Comparison of ENCODE assay signal across 22 cellular contexts in the genomic region with DNA sequence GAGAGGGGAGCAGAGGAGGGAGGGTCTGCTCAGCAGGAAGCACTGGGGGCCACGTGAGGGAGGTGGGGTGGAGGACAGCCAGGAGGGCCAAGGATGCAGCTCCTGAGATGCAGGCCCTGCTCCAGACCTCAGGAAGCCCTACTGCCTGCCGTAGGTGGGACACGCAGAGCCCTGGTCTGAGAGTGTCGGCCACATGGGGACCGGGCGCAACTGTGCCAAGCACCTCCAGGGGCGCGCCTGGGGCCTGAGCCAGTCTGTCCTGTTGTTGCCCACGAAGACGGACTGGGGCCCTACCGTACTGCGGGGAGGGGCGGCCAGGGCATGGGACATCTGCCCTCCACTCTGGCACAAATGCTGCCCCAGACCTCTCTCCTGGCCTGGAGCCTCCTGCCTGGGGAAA. TPM values are rescaled to one million over a fixed set of nuclear protein-coding genes. Genes with fewer than 3 reads are reported as not detected.
DNase-seq lines count a peak whose midpoint lies in the region; ATAC-seq and TF ChIP-seq lines count a peak whose summit lies in the region.
"Had no signal": no experiment of that assay in that cellular context is flagged by ENCODE, and none has a peak within 500 bp of the region (broad histone marks: within the 10 kb centered on the region; RNA-seq: fewer than 3 reads in every experiment).

No MANE protein-coding gene starts in this region.

- H3K4me1 Mint-ChIP-seq in T-helper 2 cell treated with Interferon-gamma antibody and Interleukin-4, amounts not matched to agents 5 μg/mL and 100 μg/mL, for 36 hours (ENCODE audit: low read depth): no peaks in the 10 kb centered on the region
- peaks cover 7% of the 10 kb centered on the region for H3K4me1 Mint-ChIP-seq in GM23338
- H3K4me1 Mint-ChIP-seq: B cell; CD4-positive, CD25-positive, alpha-beta regulatory T cell had no signal

- H3K4me1 ChIP-seq in GM23338 (ENCODE audit: insufficient read depth) (no peaks in the 10 kb centered on the region), neuronal stem cell (ENCODE audit: control insufficient read depth in 2 of 2, insufficient read depth in 1 of 2, low read depth in 1 of 2, low read length in 2 of 2) (peaks cover 4 to 5% of the 10 kb centered on the region in 2 donors), mucosa of descending colon (ENCODE audit: low read depth) (no peaks in the 10 kb centered on the region)
- H3K4me1 ChIP-seq: BLaER1, Caco-2 had no signal

- WGBS in neuronal stem cell (ENCODE audit: extremely low coverage in 2 of 2, insufficient read length in 2 of 2, insufficient replicate concordance in 1 of 2), 2 donors: no CpG with 5 or more reads among the region's 13 CpGs

- H3K27me3 ChIP-seq in GM23338 (ENCODE audit: insufficient read depth): no peaks in the 10 kb centered on the region
- peaks cover 0 to 43% (median 0%) of the 10 kb centered on the region in 3 experiments for H3K27me3 ChIP-seq in neuronal stem cell (ENCODE audit: control insufficient read depth in 3 of 3, insufficient read depth in 3 of 3, low read depth in 1 of 3, low read length in 3 of 3)
- H3K27me3 ChIP-seq: BLaER1 had no signal

- H3K9me3 ChIP-seq in neuronal stem cell (replicated peaks in 1 of 2; ENCODE audit: control insufficient read depth in 2 of 2, insufficient read depth in 1 of 2, low read depth in 1 of 2, low read length in 2 of 2): no peaks in the 10 kb centered on the region
- no peaks in the 10 kb centered on the region for H3K9me3 ChIP-seq in mucosa of descending colon
- H3K9me3 ChIP-seq: BLaER1, Caco-2 had no signal

- no peak for DNase-seq in T-helper 2 cell treated with Interferon-gamma antibody and Interleukin-4, amounts not matched to agents 5 μg/mL and 100 μg/mL, for 36 hours (ENCODE audit: low spot score)
- DNase-seq in T-helper 2 cell (no peak), GM23338 (ENCODE audit: low spot score) (no peak), RPMI8226 (peak; percentile 40), neuronal stem cell (ENCODE audit: low spot score) (no peak), DMS153 treated with DMSO at 0.1 percent for 48 hours (lab: John Stamatoyannopoulos, UW; ENCODE audit: unreplicated experiment) (no peak), mucosa of descending colon (no peak)
- DNase-seq: Caco-2; CD4-positive, CD25-positive, alpha-beta regulatory T cell; DMS153; DMS79; EL; GDM1; GM23248; H9; HFFc6 had no signal

- no peak overlapping the region for H3K4me3 Mint-ChIP-seq in T-helper 2 cell treated with Interferon-gamma antibody and Interleukin-4, amounts not matched to agents 5 μg/mL and 100 μg/mL, for 36 hours
- H3K4me3 Mint-ChIP-seq in GM23338: no peak overlapping the region
- H3K4me3 Mint-ChIP-seq: B cell; CD4-positive, CD25-positive, alpha-beta regulatory T cell; CD8-positive, alpha-beta T cell; H9; HFFc6 had no signal

- no peaks in the 10 kb centered on the region for H3K36me3 Mint-ChIP-seq in T-helper 2 cell treated with Interferon-gamma antibody and Interleukin-4, amounts not matched to agents 5 μg/mL and 100 μg/mL, for 36 hours (ENCODE audit: low read depth)
- H3K36me3 Mint-ChIP-seq in GM23338 (ENCODE audit: low read depth): no peaks in the 10 kb centered on the region
- H3K36me3 Mint-ChIP-seq: CD4-positive, CD25-positive, alpha-beta regulatory T cell; CD8-positive, alpha-beta T cell had no signal

- H3K4me2 ChIP-seq in GM23338 (no peak overlapping the region), neuronal stem cell (ENCODE audit: insufficient read depth, low read length, poor library complexity, severe bottlenecking) (no peak overlapping the region)
- H3K4me2 ChIP-seq: BLaER1 had no signal

- H3K4me3 ChIP-seq in GM23338 (no peak overlapping the region), neuronal stem cell (ENCODE audit: low read length in 2 of 2) (no peak overlapping the region), mucosa of descending colon (no peak overlapping the region)
- H3K4me3 ChIP-seq: BLaER1, GM23248 had no signal

- H2BK5ac ChIP-seq in neuronal stem cell (ENCODE audit: low read length): no peak overlapping the region

- peak overlapping the region; percentile 82 for H3K14ac ChIP-seq in neuronal stem cell (ENCODE audit: low read length)

- H3K9me2 ChIP-seq in GM23338 (ENCODE audit: insufficient read depth): no peaks in the 10 kb centered on the region

- TF ChIP-seq CTCF in GM23338 (conservative IDR thresholded peaks at IDR 0.05; ENCODE audit: low read depth in 2 of 2): 0 out of 4 replicates have a peak, but pooled peaks of 1 of the 2 experiments have one; percentile 5
- no peak for TF ChIP-seq CTCF in mucosa of descending colon (IDR thresholded peaks at IDR 0.05)

- H4K8ac ChIP-seq in neuronal stem cell (ENCODE audit: low read depth, low read length): peak overlapping the region; percentile 65

- peak overlapping the region; percentile 72 for H3K27ac Mint-ChIP-seq in T-helper 2 cell treated with Interferon-gamma antibody and Interleukin-4, amounts not matched to agents 5 μg/mL and 100 μg/mL, for 36 hours
- no peak overlapping the region for H3K27ac Mint-ChIP-seq in GM23338
- H3K27ac Mint-ChIP-seq: B cell; CD4-positive, CD25-positive, alpha-beta regulatory T cell; CD8-positive, alpha-beta T cell; H9; HFFc6 had no signal

- H3K27ac ChIP-seq in GM23338 (ENCODE audit: low read depth) (no peak overlapping the region), neuronal stem cell (replicated peaks; ENCODE audit: low read length) (no peak overlapping the region)
- H3K27ac ChIP-seq: 22Rv1, BLaER1, C4-2B, GM23248 had no signal

- H3K23ac ChIP-seq in neuronal stem cell (ENCODE audit: low read depth, low read length, poor library complexity): peak overlapping the region; percentile 85

- H2AK5ac ChIP-seq in neuronal stem cell (ENCODE audit: low read depth, low read length): peak overlapping the region; percentile 63

- no peak overlapping the region for H4K91ac ChIP-seq in neuronal stem cell (ENCODE audit: low read depth, low read length, poor library complexity)

- peak overlapping the region; percentile 37 for H2BK15ac ChIP-seq in neuronal stem cell (ENCODE audit: low read length)

- intact Hi-C loops in mucosa of descending colon (cut with DNase I, micrococcal nuclease): no loop called here

- H3K79me2 ChIP-seq in GM23338 (replicated peaks; ENCODE audit: insufficient read depth): no peaks in the 10 kb centered on the region

- H2AFZ ChIP-seq in GM23338 (no peak overlapping the region), neuronal stem cell (ENCODE audit: low read length) (no peak overlapping the region)
- H2AFZ ChIP-seq: GM23248 had no signal

- H3K4ac ChIP-seq in neuronal stem cell (ENCODE audit: low read length): peak overlapping the region; percentile 53

- H4K20me1 ChIP-seq in GM23338 (replicated peaks; ENCODE audit: insufficient read depth): no peaks in the 10 kb centered on the region
- H4K20me1 ChIP-seq: BLaER1 had no signal

- no peak overlapping the region for H2BK120ac ChIP-seq in neuronal stem cell (ENCODE audit: low read depth, low read length)

- no peaks in the 10 kb centered on the region for H3K27me3 Mint-ChIP-seq in T-helper 2 cell treated with Interferon-gamma antibody and Interleukin-4, amounts not matched to agents 5 μg/mL and 100 μg/mL, for 36 hours (ENCODE audit: low read depth)
- peaks cover 12% of the 10 kb centered on the region for H3K27me3 Mint-ChIP-seq in GM23338 (ENCODE audit: insufficient read depth, low read depth, poor library complexity)
- H3K27me3 Mint-ChIP-seq: B cell; CD4-positive, CD25-positive, alpha-beta regulatory T cell had no signal

- peak overlapping the region; percentile 73 for H2BK12ac ChIP-seq in neuronal stem cell (ENCODE audit: low read length)

- no peaks in the 10 kb centered on the region for H3K9me3 Mint-ChIP-seq in T-helper 2 cell treated with Interferon-gamma antibody and Interleukin-4, amounts not matched to agents 5 μg/mL and 100 μg/mL, for 36 hours
- H3K9me3 Mint-ChIP-seq in GM23338: no peaks in the 10 kb centered on the region
- H3K9me3 Mint-ChIP-seq: CD4-positive, CD25-positive, alpha-beta regulatory T cell; CD8-positive, alpha-beta T cell; H9; HFFc6 had no signal

- H3K79me1 ChIP-seq in neuronal stem cell (ENCODE audit: low read depth, low read length): peaks cover 2% of the 10 kb centered on the region

- H3K36me3 ChIP-seq in GM23338 (ENCODE audit: insufficient read depth): no peaks in the 10 kb centered on the region
- no peaks in the 10 kb centered on the region for H3K36me3 ChIP-seq in neuronal stem cell (replicated peaks in 1 of 2; ENCODE audit: control insufficient read depth in 2 of 2, insufficient read depth in 2 of 2, low read length in 2 of 2)
- no peaks in the 10 kb centered on the region for H3K36me3 ChIP-seq in mucosa of descending colon (ENCODE audit: low read depth)
- H3K36me3 ChIP-seq: BLaER1 had no signal

- peak overlapping the region; percentile 70 for H3K9ac ChIP-seq in neuronal stem cell (ENCODE audit: low read depth, low read length, poor library complexity)
- H3K9ac ChIP-seq: BLaER1, GM23248 had no signal

- H3F3A ChIP-seq in GM23338 (replicated peaks; ENCODE audit: low read depth): no peaks in the 10 kb centered on the region

- ATAC-seq in GM23338 (peak; percentile 9; the same call in 2 of the 3 replicates), mucosa of descending colon (no peak)
- ATAC-seq: CD8-positive, alpha-beta T cell had no signal

- peak overlapping the region; percentile 76 for H3K18ac ChIP-seq in neuronal stem cell (ENCODE audit: low read length)

TF ChIP-seq in GM23338, 12 proteins besides CTCF, POLR2A, EP300 and RAD21 (continues in another document):
- TF ChIP-seq ZNF331 (CRISPR knock-in tag; IDR thresholded peaks at IDR 0.05; ENCODE audit: low read depth) (no peak), POLR2AphosphoS5 (IDR thresholded peaks at IDR 0.05; ENCODE audit: low read depth) (no peak), EZH2phosphoT487 (IDR thresholded peaks at IDR 0.05; ENCODE audit: unreplicated experiment) (no peak), STAT1 (IDR thresholded peaks at IDR 0.05; ENCODE audit: unreplicated experiment) (no peak), EZH2 (IDR thresholded peaks at IDR 0.05; ENCODE audit: low read depth, unreplicated experiment) (no peak)

RNA-seq across cellular contexts. Expression of a gene that starts 31.6 kb away (rescaled TPM):
- 94.5 and 114 TPM in 2 replicates for total RNA-seq in GM23338 (2014; rRNA removed; shearing (Covaris generic))
- polyA plus RNA-seq in GM23338 (2016; fragmentation: Nextera tagmentation; extraction: Ambion mirVana): 29.2 and 33.5 TPM in 2 replicates
- polyA plus RNA-seq in neuronal stem cell (2013, experiment 1 of 2): 71.1 TPM
- polyA plus RNA-seq in neuronal stem cell (2013, experiment 2 of 2): 69.2 TPM
- 10 to 100 TPM; 72.0 to 79.5 (median 79.0) TPM for total RNA-seq in mucosa of descending colon

RNA-seq across cellular contexts. Expression of a gene that starts 43.2 kb away (rescaled TPM):
- total RNA-seq in GM23338 (2014; rRNA removed; shearing (Covaris generic)): 7.3 and 9.3 TPM in 2 replicates
- polyA plus RNA-seq in GM23338 (2016; fragmentation: Nextera tagmentation; extraction: Ambion mirVana): 6.1 and 7.7 TPM in 2 replicates
- polyA plus RNA-seq in neuronal stem cell (2013, experiment 1 of 2): 0.60 TPM
- polyA plus RNA-seq in neuronal stem cell (2013, experiment 2 of 2): 0.46 TPM
- total RNA-seq in mucosa of descending colon: under 1 TPM in 1 of 3 donors, not detected in 2; 0.17 TPM
- total RNA-seq: Caco-2; CD4-positive, CD25-positive, alpha-beta regulatory T cell; H4 had no signal
